ENCODE assay signal across 8 cellular contexts in genomic region chr22:50146440-50147228, GRCh38. TPM values are rescaled to one million over a fixed set of nuclear protein-coding genes. Genes with fewer than 3 reads are reported as not detected.
A peak's percentile ranks its signal among the peaks of the same experiment; 100 is the strongest.
DNase-seq lines count a peak whose midpoint lies in the region; ATAC-seq and TF ChIP-seq lines count a peak whose summit lies in the region.

No MANE protein-coding gene starts in this region.

- ATAC-seq in GM18502 (IDR thresholded peaks at IDR 0.05; ENCODE audit: poor library complexity, unreplicated experiment): no peak

- no peaks in the 10 kb centered on the region for H3K36me3 ChIP-seq in BE2C
- no peaks in the 10 kb centered on the region for H3K36me3 ChIP-seq in MG63
- H3K36me3 ChIP-seq in iPS-20b (ENCODE audit: insufficient read depth, low read depth, low read length): no peaks in the 10 kb centered on the region

- peak; percentile 99 for TF ChIP-seq CTCF in BE2C (IDR thresholded peaks at IDR 0.05; ENCODE audit: low read depth, low read length)

- H3K27ac ChIP-seq in iPS-20b (ENCODE audit: low read length): no peak overlapping the region

- H3K9ac ChIP-seq in iPS-20b (ENCODE audit: low read depth, low read length): no peak overlapping the region

- H3K27me3 ChIP-seq in BE2C (no peaks in the 10 kb centered on the region), MG63 (no peaks in the 10 kb centered on the region), iPS-20b (ENCODE audit: insufficient read depth, low read length) (peaks cover 16% of the 10 kb centered on the region; the same call in 1 of the 2 replicates)

- H3K4me3 ChIP-seq in BE2C (ENCODE audit: low read depth, low read length) (peak overlapping the region; percentile 37), MG63 (no peak overlapping the region), iPS-20b (ENCODE audit: low read length) (peak overlapping the region; percentile 48; the same call in 1 of the 2 replicates)

- DNase-seq in BE2C (peak; percentile 81), MG63 (peak; percentile 63), anterior cingulate cortex (lab: John Stamatoyannopoulos, UW) (peak in 49 of 58 donors; percentile 16 to 75 (median 49)), smooth muscle cell of the brain vasculature (ENCODE audit: low read depth, low spot score) (peak; percentile 39), amniotic stem cell (lab: John Stamatoyannopoulos, UW) (no peak), NCI-H446 treated with DMSO at 0.1 percent for 48 hours (lab: John Stamatoyannopoulos, UW) (no peak)

- no peaks in the 10 kb centered on the region for H3K4me1 ChIP-seq in BE2C
- no peaks in the 10 kb centered on the region for H3K4me1 ChIP-seq in iPS-20b (ENCODE audit: insufficient read depth, low read length)

- H3K9me3 ChIP-seq in BE2C (no peaks in the 10 kb centered on the region), MG63 (no peaks in the 10 kb centered on the region), iPS-20b (ENCODE audit: insufficient read depth, low read depth, low read length) (no peaks in the 10 kb centered on the region)

RNA-seq across cellular contexts. Expression of gene PANX2, which starts 23.9 kb away (rescaled TPM):
- polyA plus RNA-seq in BE2C (2012; ENCODE audit: insufficient read depth, insufficient read length, low read depth): 0.14 TPM
- total RNA-seq in MG63 (2014; rRNA removed; shearing (Covaris generic); ENCODE audit: low replicate concordance): 0.12 and 0.79 TPM in 2 replicates

RNA-seq across cellular contexts. Expression of gene TRABD, which starts 39.1 kb away (rescaled TPM):
- 126 TPM for polyA plus RNA-seq in BE2C (2012; ENCODE audit: insufficient read depth, insufficient read length, low read depth)
- 38.8 and 49.9 TPM in 2 replicates for total RNA-seq in MG63 (2014; rRNA removed; shearing (Covaris generic); ENCODE audit: low replicate concordance)

RNA-seq across cellular contexts. Expression of gene SELENOO, which starts 54.2 kb away (rescaled TPM):
- polyA plus RNA-seq in BE2C (2012; ENCODE audit: insufficient read depth, insufficient read length, low read depth): 55.3 TPM
- 6.5 and 13.8 TPM in 2 replicates for total RNA-seq in MG63 (2014; rRNA removed; shearing (Covaris generic); ENCODE audit: low replicate concordance)

RNA-seq across cellular contexts. Expression of gene MOV10L1, which starts 56.8 kb away (rescaled TPM):
- polyA plus RNA-seq in BE2C (2012; ENCODE audit: insufficient read depth, insufficient read length, low read depth): not detected
- total RNA-seq in MG63 (2014; rRNA removed; shearing (Covaris generic); ENCODE audit: low replicate concordance): not detected in 2 replicates

Comparison
In these comparisons a context has a peak if more than half of its experiments do, and no peak if none do; other contexts are left out.
1. DNase-seq: peak in BE2C (single experiment), MG63 (single experiment), anterior cingulate cortex (49 of 58) and smooth muscle cell of the brain vasculature (single experiment); none in amniotic stem cell (single experiment) and NCI-H446 treated with DMSO at 0.1 percent for 48 hours (single experiment).